In the genomic region with DNA sequence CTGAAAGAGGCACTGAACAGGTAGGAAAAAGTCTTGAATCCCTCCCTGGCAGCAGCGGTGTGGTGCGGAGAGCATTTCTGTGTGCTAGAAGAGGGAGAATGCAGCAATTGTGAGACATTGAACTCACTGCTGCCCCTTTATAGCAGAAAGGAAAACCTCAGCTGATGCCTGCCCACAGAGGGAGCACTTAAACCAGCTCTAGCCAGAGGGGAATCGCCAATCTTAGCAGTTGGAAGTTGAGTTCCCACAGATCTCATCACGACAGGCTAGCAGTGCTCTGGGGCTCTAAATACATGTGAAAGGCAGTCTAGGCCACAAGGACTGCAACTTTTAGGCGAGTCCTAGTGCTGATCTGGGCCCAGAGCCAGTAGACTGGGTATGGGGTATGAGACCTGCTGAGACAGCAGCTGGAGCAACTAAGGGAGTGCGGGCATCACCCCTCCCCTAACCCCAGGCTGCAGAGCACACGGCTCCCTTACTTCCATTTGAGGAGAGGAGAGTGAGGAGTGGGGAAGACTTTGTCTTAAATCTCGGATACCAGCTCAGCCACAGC, we compare ENCODE assay signal across 1 cellular context.
TF ChIP-seq lines count a peak whose summit lies in the region.

No MANE protein-coding gene starts in this region.

TF ChIP-seq in SK-N-SH, 30 proteins besides CTCF, POLR2A, EP300 and RAD21 (continued from another document):
- TF ChIP-seq TAF1 (IDR thresholded peaks at IDR 0.05; ENCODE audit: borderline replicate concordance, low read depth, low read length): no peak
- TF ChIP-seq, protein P1, sequence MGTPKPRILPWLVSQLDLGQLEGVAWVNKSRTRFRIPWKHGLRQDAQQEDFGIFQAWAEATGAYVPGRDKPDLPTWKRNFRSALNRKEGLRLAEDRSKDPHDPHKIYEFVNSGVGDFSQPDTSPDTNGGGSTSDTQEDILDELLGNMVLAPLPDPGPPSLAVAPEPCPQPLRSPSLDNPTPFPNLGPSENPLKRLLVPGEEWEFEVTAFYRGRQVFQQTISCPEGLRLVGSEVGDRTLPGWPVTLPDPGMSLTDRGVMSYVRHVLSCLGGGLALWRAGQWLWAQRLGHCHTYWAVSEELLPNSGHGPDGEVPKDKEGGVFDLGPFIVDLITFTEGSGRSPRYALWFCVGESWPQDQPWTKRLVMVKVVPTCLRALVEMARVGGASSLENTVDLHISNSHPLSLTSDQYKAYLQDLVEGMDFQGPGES (IDR thresholded peaks at IDR 0.05; ENCODE audit: low read depth, low read length): no peak
- TF ChIP-seq EZH2phosphoT487 (IDR thresholded peaks at IDR 0.05; ENCODE audit: borderline replicate concordance, low read depth): no peak
- no peak for TF ChIP-seq MEF2A (IDR thresholded peaks at IDR 0.05; ENCODE audit: borderline replicate concordance, low read depth)
TF ChIP-seq in SK-N-SH: peak in this region for 0.
